Comparison of ENCODE assay signal across 22 cellular contexts in the genomic region with DNA sequence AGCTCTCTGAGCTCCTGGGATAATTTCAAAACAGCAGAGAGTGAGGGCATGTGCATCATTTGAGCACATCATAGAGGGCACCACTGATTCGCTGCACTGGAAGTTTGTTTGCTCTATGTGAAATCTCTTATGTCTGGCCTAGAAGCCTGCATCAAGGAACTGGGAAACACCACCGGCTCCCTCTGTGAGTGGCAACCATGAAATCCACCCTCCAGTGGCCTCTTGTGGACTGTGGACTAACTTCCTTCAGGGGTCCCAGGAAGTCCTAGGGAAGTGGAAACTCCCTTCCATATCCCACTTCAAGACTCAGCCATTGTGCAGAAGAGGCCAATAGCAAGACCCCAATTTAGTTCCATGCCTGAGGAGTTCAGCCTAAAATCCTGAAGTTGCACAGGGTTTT. TPM values are rescaled to one million over a fixed set of nuclear protein-coding genes. Genes with fewer than 3 reads are reported as not detected.
DNase-seq lines count a peak whose midpoint lies in the region; ATAC-seq and TF ChIP-seq lines count a peak whose summit lies in the region.
"Had no signal": no experiment of that assay in that cellular context is flagged by ENCODE, and none has a peak within 500 bp of the region (broad histone marks: within the 10 kb centered on the region; RNA-seq: fewer than 3 reads in every experiment).

No MANE protein-coding gene starts in this region.

- intact Hi-C loops in PC-3 (cut with micrococcal nuclease), result loop anchor here (10.0 kb wide), 1 partner anchor 93 kb away; no protein-coding TSS in a partner anchor

- no peaks in the 10 kb centered on the region for H4K20me1 ChIP-seq in PC-3 (ENCODE audit: low read length)
- no peaks in the 10 kb centered on the region for H4K20me1 ChIP-seq in osteoblast (ENCODE audit: insufficient read depth, low read length)

- TF ChIP-seq CTCF in BE2C (IDR thresholded peaks at IDR 0.05; ENCODE audit: low read depth, low read length) (peak; percentile 47), PC-3 (conservative IDR thresholded peaks at IDR 0.05; ENCODE audit: low read depth, low read length) (peak; percentile 34; the same call in 1 of the 2 replicates), osteoblast (IDR thresholded peaks at IDR 0.05; ENCODE audit: extremely low read depth, low read depth, low read length) (peak; percentile 18)

- H3K27me3 Mint-ChIP-seq in activated naive CD8-positive, alpha-beta T cell treated with anti-CD3 and anti-CD28 coated beads, Interleukin-2, amount 50 U/mL, for 24 hours, result peaks cover 19% of the 10 kb centered on the region

- H3K36me3 ChIP-seq in BE2C (no peaks in the 10 kb centered on the region), PC-3 (ENCODE audit: low read depth, low read length) (no peaks in the 10 kb centered on the region), osteoblast (ENCODE audit: insufficient read depth, low read length) (no peaks in the 10 kb centered on the region)
- H3K36me3 ChIP-seq: gastrocnemius medialis, WERI-Rb-1 had no signal

- no TSS peak for BruUV-seq in PC-3 (replicated peaks; lab: Mats Ljungman, UMichigan)

- H3K4me3 Mint-ChIP-seq in activated naive CD8-positive, alpha-beta T cell treated with anti-CD3 and anti-CD28 coated beads, Interleukin-2, amount 50 U/mL, for 24 hours, result no peak overlapping the region
- H3K4me3 Mint-ChIP-seq: activated naive CD4-positive, alpha-beta T cell treated with anti-CD3 and anti-CD28 coated beads for 36 hours; stimulated activated naive B cell treated with anti-CD40 and anti-IgM and Interleukin-4, amounts not matched to agents 10 μg/mL and 1 μg/mL and 100 μg/mL, for 72 hours had no signal

- no peak overlapping the region for H2AFZ ChIP-seq in PC-3 (ENCODE audit: low read length)
- no peak overlapping the region for H2AFZ ChIP-seq in osteoblast (ENCODE audit: low read length)

- H3K4me1 ChIP-seq in BE2C, result peaks cover 18% of the 10 kb centered on the region
- H3K4me1 ChIP-seq in PC-3 (ENCODE audit: insufficient read depth, low read length), result peaks cover 11% of the 10 kb centered on the region
- H3K4me1 ChIP-seq in osteoblast (ENCODE audit: insufficient read depth, low read length), result peaks cover 19% of the 10 kb centered on the region

- H3K27ac ChIP-seq in PC-3 (ENCODE audit: low read length), result no peak overlapping the region
- peak overlapping the region; percentile 1 for H3K27ac ChIP-seq in cingulate gyrus (ENCODE audit: low read depth, low read length)
- H3K27ac ChIP-seq in osteoblast (ENCODE audit: low read depth, low read length), result no peak overlapping the region
- H3K27ac ChIP-seq: gastrocnemius medialis, WERI-Rb-1 had no signal

- H3K9me2 ChIP-seq in PC-3 (replicated peaks; ENCODE audit: low read length), result no peaks in the 10 kb centered on the region

- ATAC-seq in PC-3, result peak; percentile 35; the same call in 1 of the 2 replicates
- no peak for ATAC-seq in activated naive CD8-positive, alpha-beta T cell treated with anti-CD3 and anti-CD28 coated beads, Interleukin-2, amount 50 U/mL, for 24 hours
- ATAC-seq: gastrocnemius medialis; mucosa of descending colon; stimulated activated naive B cell treated with anti-CD40 and anti-IgM and Interleukin-4, amounts not matched to agents 10 μg/mL and 1 μg/mL and 100 μg/mL, for 72 hours had no signal

- H3K9me3 ChIP-seq in BE2C (no peaks in the 10 kb centered on the region), PC-3 (ENCODE audit: low read length) (no peaks in the 10 kb centered on the region), osteoblast (ENCODE audit: low read depth, low read length) (no peaks in the 10 kb centered on the region)
- H3K9me3 ChIP-seq: gastrocnemius medialis, mucosa of descending colon had no signal

- no peaks in the 10 kb centered on the region for H3K9me3 Mint-ChIP-seq in activated naive CD8-positive, alpha-beta T cell treated with anti-CD3 and anti-CD28 coated beads, Interleukin-2, amount 50 U/mL, for 24 hours
- H3K9me3 Mint-ChIP-seq: activated naive CD4-positive, alpha-beta T cell treated with anti-CD3 and anti-CD28 coated beads for 36 hours; stimulated activated naive B cell treated with anti-CD40 and anti-IgM and Interleukin-4, amounts not matched to agents 10 μg/mL and 1 μg/mL and 100 μg/mL, for 72 hours had no signal

- DNase-seq in BE2C (peak; percentile 37), PC-3 (no peak), osteoblast (ENCODE audit: insufficient read length, low spot score, missing footprints) (no peak), cerebellar nuclear complex (lab: John Stamatoyannopoulos, UW) (no peak), GF-D8 (lab: John Stamatoyannopoulos, UW) (no peak)
- no peak for DNase-seq in activated naive CD8-positive, alpha-beta T cell treated with anti-CD3 and anti-CD28 coated beads, Interleukin-2, amount 50 U/mL, for 24 hours
- DNase-seq in activated CD8-positive, alpha-beta memory T cell treated with anti-CD3 and anti-CD28 coated beads, Interleukin-2, amount 50 U/mL, for 48 hours, result no peak
- DNase-seq: activated CD4-positive, alpha-beta T cell treated with anti-CD3 and anti-CD28 coated beads, Interleukin-2, amount 50 U/mL, for 48 hours; activated naive CD4-positive, alpha-beta T cell treated with anti-CD3 and anti-CD28 coated beads for 36 hours; activated T-cell treated with anti-CD3 and anti-CD28 coated beads for 4 hours; aorta; dermis blood vessel endothelial cell; gastrocnemius medialis; KG1; kidney; NCI-H1092; NCI-H526; retina; stimulated activated naive B cell treated with anti-CD40 and anti-IgM and Interleukin-4, amounts not matched to agents 10 μg/mL and 1 μg/mL and 100 μg/mL, for 72 hours; WERI-Rb-1 had no signal

- POLR2A ChIA-PET in PC-3 (lab: Charles Lee; ENCODE audit: unreplicated experiment), result no interaction called here

- H3K9ac ChIP-seq in PC-3 (ENCODE audit: low read length), result no peak overlapping the region

- H3F3A ChIP-seq in PC-3 (ENCODE audit: low read length, unreplicated experiment), result no peaks in the 10 kb centered on the region

- H3K4me1 Mint-ChIP-seq in activated naive CD8-positive, alpha-beta T cell treated with anti-CD3 and anti-CD28 coated beads, Interleukin-2, amount 50 U/mL, for 24 hours, result peaks cover 5% of the 10 kb centered on the region

- no peaks in the 10 kb centered on the region for H3K79me2 ChIP-seq in PC-3 (ENCODE audit: low read length)
- no peaks in the 10 kb centered on the region for H3K79me2 ChIP-seq in osteoblast (ENCODE audit: insufficient read depth, low read length)

- no peak overlapping the region for H3K4me3 ChIP-seq in BE2C (ENCODE audit: low read depth, low read length)
- H3K4me3 ChIP-seq in PC-3 (ENCODE audit: low read length), result no peak overlapping the region
- H3K4me3 ChIP-seq in osteoblast (ENCODE audit: insufficient read depth, low read length), result no peak overlapping the region
- H3K4me3 ChIP-seq: gastrocnemius medialis, mucosa of descending colon had no signal

- CTCF ChIA-PET in PC-3 (lab: Charles Lee), result no interaction called here

- H3K27me3 ChIP-seq in BE2C (no peaks in the 10 kb centered on the region), PC-3 (ENCODE audit: low read length) (peaks cover 7% of the 10 kb centered on the region; the same call in 1 of the 2 replicates), osteoblast (ENCODE audit: insufficient read depth, low read length) (no peaks in the 10 kb centered on the region)

- no peaks in the 10 kb centered on the region for H3K36me3 Mint-ChIP-seq in activated naive CD8-positive, alpha-beta T cell treated with anti-CD3 and anti-CD28 coated beads, Interleukin-2, amount 50 U/mL, for 24 hours (ENCODE audit: low read depth)
- H3K36me3 Mint-ChIP-seq: stimulated activated naive B cell treated with anti-CD40 and anti-IgM and Interleukin-4, amounts not matched to agents 10 μg/mL and 1 μg/mL and 100 μg/mL, for 72 hours had no signal

- H3K27ac Mint-ChIP-seq in activated naive CD8-positive, alpha-beta T cell treated with anti-CD3 and anti-CD28 coated beads, Interleukin-2, amount 50 U/mL, for 24 hours, result no peak overlapping the region
- H3K27ac Mint-ChIP-seq: activated naive CD4-positive, alpha-beta T cell treated with anti-CD3 and anti-CD28 coated beads for 36 hours; stimulated activated naive B cell treated with anti-CD40 and anti-IgM and Interleukin-4, amounts not matched to agents 10 μg/mL and 1 μg/mL and 100 μg/mL, for 72 hours had no signal

- H3K4me2 ChIP-seq in PC-3 (ENCODE audit: low read length) (no peak overlapping the region), osteoblast (ENCODE audit: insufficient read depth, low read length) (no peak overlapping the region)

RNA-seq across cellular contexts. Expression of a gene that starts 48.0 kb away (rescaled TPM):
- 24.1 TPM for polyA plus RNA-seq in BE2C (2012; ENCODE audit: insufficient read depth, insufficient read length, low read depth)
- not detected in 2 replicates for total RNA-seq in PC-3 (2014; rRNA removed)
- 680 and 715 TPM in 2 replicates for total RNA-seq in osteoblast

Comparison
In these comparisons a context has a peak if more than half of its experiments do, and no peak if none do; other contexts are left out.
1. RNA of a gene that starts 48.0 kb away (total RNA-seq): 680 to 715 TPM in osteoblast; not detected in PC-3; every median in the first group is over 100 times any median in the second.
2. Peak in every context shown above with its lines, with median percentiles within 50 percentile points of each other: CTCF ChIP-seq.